17 cellular contexts compared by ENCODE assay signal in the genomic region with DNA sequence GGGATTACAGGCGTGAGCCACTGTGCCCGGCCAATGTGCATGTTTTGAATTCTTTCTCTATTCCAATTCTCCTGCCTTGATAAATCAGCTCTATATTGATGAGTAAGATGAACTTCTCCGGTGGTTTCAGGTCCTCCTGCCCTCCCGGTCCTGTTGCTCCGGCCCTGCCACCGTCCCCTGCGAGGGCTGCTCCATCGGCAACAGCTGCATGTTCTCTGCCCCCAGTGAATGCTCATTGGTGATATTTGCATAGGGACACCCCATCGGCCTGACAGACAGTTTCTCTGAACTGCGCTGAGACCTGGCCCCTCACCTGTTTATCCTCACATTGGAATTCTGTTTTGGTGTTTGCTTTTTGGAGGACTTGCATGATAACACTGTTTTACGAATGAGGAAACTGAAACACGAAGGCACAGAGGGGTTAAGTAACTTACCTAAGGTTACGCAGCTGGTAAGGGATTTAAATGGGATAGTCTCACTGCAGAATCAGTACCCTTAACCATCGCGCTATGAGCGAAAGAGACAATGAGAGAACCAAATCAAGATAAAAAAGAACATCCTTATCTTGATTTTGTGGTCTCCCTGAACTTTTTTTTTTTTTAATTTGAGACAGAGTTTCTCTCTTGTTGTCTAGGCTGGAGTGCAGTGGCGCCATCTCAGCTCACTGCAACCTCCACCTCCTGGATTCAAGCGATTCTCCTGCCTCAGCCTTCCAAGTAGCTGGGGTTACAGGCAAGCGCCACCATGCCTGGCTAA. TPM values are rescaled to one million over a fixed set of nuclear protein-coding genes. Genes with fewer than 3 reads are reported as not detected.
DNase-seq lines count a peak whose midpoint lies in the region.
"Had no signal": no experiment of that assay in that cellular context is flagged by ENCODE, and none has a peak within 500 bp of the region (broad histone marks: within the 10 kb centered on the region; RNA-seq: fewer than 3 reads in every experiment).

No MANE protein-coding gene starts in this region.

- H4K91ac ChIP-seq in trophoblast cell (ENCODE audit: low read depth, low read length): no peak overlapping the region

- H3K27me3 ChIP-seq in trophoblast cell (ENCODE audit: insufficient read depth, low read length): no peaks in the 10 kb centered on the region

- H3K27ac ChIP-seq in trophoblast cell (ENCODE audit: low read depth, low read length): no peak overlapping the region
- H3K27ac ChIP-seq: left ventricle myocardium inferior had no signal

- H3K36me3 ChIP-seq in trophoblast cell (ENCODE audit: control insufficient read depth in 1 of 2, insufficient read depth in 2 of 2, low read length in 2 of 2): no peaks in the 10 kb centered on the region
- H3K36me3 ChIP-seq: left ventricle myocardium inferior had no signal

- H2BK5ac ChIP-seq in trophoblast cell (ENCODE audit: low read depth, low read length, poor library complexity): no peak overlapping the region

- no peak overlapping the region for H3K4me2 ChIP-seq in trophoblast cell (ENCODE audit: low read length)

- H3K4me3 Mint-ChIP-seq in activated naive CD4-positive, alpha-beta T cell treated with anti-CD3 and anti-CD28 coated beads, Interleukin-2, amount 50 U/mL, for 24 hours: peak overlapping the region; percentile 39
- no peak overlapping the region for H3K4me3 Mint-ChIP-seq in activated naive CD4-positive, alpha-beta T cell treated with anti-CD3 and anti-CD28 coated beads for 36 hours
- H3K4me3 Mint-ChIP-seq in activated T-helper 1 cell treated with anti-CD3 and anti-CD28 coated beads, Interleukin-12 subunit alpha, Interleukin-12 subunit beta, Interleukin-2, Interleukin-4 antibody, amounts not matched to agents 30 ng/mL and 10 ng/mL and 1 ng/mL, durations not matched to agents 14 hours and 24 hours and 36 hours: no peak overlapping the region
- H3K4me3 Mint-ChIP-seq: activated CD8-positive, alpha-beta memory T cell treated with anti-CD3 and anti-CD28 coated beads, Interleukin-2, amount 10 ng/mL, durations not matched to agents 7 days and 5 days had no signal

- no peak overlapping the region for H3K18ac ChIP-seq in trophoblast cell (ENCODE audit: low read length)

- H3K9me3 Mint-ChIP-seq in activated naive CD4-positive, alpha-beta T cell treated with anti-CD3 and anti-CD28 coated beads, Interleukin-2, amount 50 U/mL, for 24 hours: peaks cover 11% of the 10 kb centered on the region
- H3K9me3 Mint-ChIP-seq in activated naive CD4-positive, alpha-beta T cell treated with anti-CD3 and anti-CD28 coated beads for 36 hours: peaks cover 14% of the 10 kb centered on the region
- H3K9me3 Mint-ChIP-seq in activated T-helper 1 cell treated with anti-CD3 and anti-CD28 coated beads, Interleukin-12 subunit alpha, Interleukin-12 subunit beta, Interleukin-2, Interleukin-4 antibody, amounts not matched to agents 30 ng/mL and 10 ng/mL and 1 ng/mL, durations not matched to agents 14 hours and 24 hours and 36 hours: peaks cover 15% of the 10 kb centered on the region

- no peak overlapping the region for H3K4ac ChIP-seq in trophoblast cell (ENCODE audit: low read depth, low read length)

- no peak overlapping the region for H3K23ac ChIP-seq in trophoblast cell (ENCODE audit: low read length)

- H2BK12ac ChIP-seq in trophoblast cell (ENCODE audit: low read length): peak overlapping the region; percentile 12

- CTCF ChIA-PET in activated naive CD4-positive, alpha-beta T cell treated with anti-CD3 and anti-CD28 coated beads for 36 hours (lab: Charles Lee): interaction anchor here (0.5 to 2.1 kb wide), 17 partner anchors 9 to 751 kb away, joined by 3 to 7 read pairs (median 4); a partner anchor contains a TSS

- intact Hi-C loops in activated naive CD4-positive, alpha-beta T cell treated with anti-CD3 and anti-CD28 coated beads for 36 hours (cut with micrococcal nuclease): loop anchor here (1.0 to 5.0 kb wide), 4 partner anchors 46 to 579 kb away; a partner anchor contains a TSS
- intact Hi-C loops in activated T-helper 1 cell treated with anti-CD3 and anti-CD28 coated beads, Interleukin-12 subunit alpha, Interleukin-12 subunit beta, Interleukin-2, Interleukin-4 antibody, amounts not matched to agents 30 ng/mL and 10 ng/mL and 1 ng/mL, durations not matched to agents 14 hours and 24 hours and 36 hours (cut with micrococcal nuclease): loop anchor here (1.0 kb wide), 3 partner anchors 240 to 551 kb away; no protein-coding TSS in a partner anchor

- no peak overlapping the region for H3K4me3 ChIP-seq in trophoblast cell (ENCODE audit: low read depth, low read length)
- H3K4me3 ChIP-seq: left ventricle myocardium inferior had no signal

- peaks cover 25% of the 10 kb centered on the region for H3K4me1 Mint-ChIP-seq in activated naive CD4-positive, alpha-beta T cell treated with anti-CD3 and anti-CD28 coated beads, Interleukin-2, amount 50 U/mL, for 24 hours
- H3K4me1 Mint-ChIP-seq in activated naive CD4-positive, alpha-beta T cell treated with anti-CD3 and anti-CD28 coated beads for 36 hours (ENCODE audit: low read depth): peaks cover 16% of the 10 kb centered on the region
- H3K4me1 Mint-ChIP-seq in activated T-helper 1 cell treated with anti-CD3 and anti-CD28 coated beads, Interleukin-12 subunit alpha, Interleukin-12 subunit beta, Interleukin-2, Interleukin-4 antibody, amounts not matched to agents 30 ng/mL and 10 ng/mL and 1 ng/mL, durations not matched to agents 14 hours and 24 hours and 36 hours (ENCODE audit: low read depth): peaks cover 13% of the 10 kb centered on the region

- no peak overlapping the region for H3K27ac Mint-ChIP-seq in activated naive CD4-positive, alpha-beta T cell treated with anti-CD3 and anti-CD28 coated beads, Interleukin-2, amount 50 U/mL, for 24 hours
- no peak overlapping the region for H3K27ac Mint-ChIP-seq in activated naive CD4-positive, alpha-beta T cell treated with anti-CD3 and anti-CD28 coated beads for 36 hours
- peak overlapping the region; percentile 11 for H3K27ac Mint-ChIP-seq in activated T-helper 1 cell treated with anti-CD3 and anti-CD28 coated beads, Interleukin-12 subunit alpha, Interleukin-12 subunit beta, Interleukin-2, Interleukin-4 antibody, amounts not matched to agents 30 ng/mL and 10 ng/mL and 1 ng/mL, durations not matched to agents 14 hours and 24 hours and 36 hours
- H3K27ac Mint-ChIP-seq: activated CD8-positive, alpha-beta memory T cell treated with anti-CD3 and anti-CD28 coated beads, Interleukin-2, amount 10 ng/mL, durations not matched to agents 7 days and 5 days had no signal

- H3K79me2 ChIP-seq in trophoblast cell (ENCODE audit: control insufficient read depth, insufficient read depth, low read length, poor library complexity): peaks cover 6% of the 10 kb centered on the region

- no peak overlapping the region for H3K9ac ChIP-seq in trophoblast cell (ENCODE audit: low read length)

- DNase-seq in activated naive CD4-positive, alpha-beta T cell treated with anti-CD3 and anti-CD28 coated beads for 36 hours: no peak
- DNase-seq in HuH-7 (ENCODE audit: low spot score): peak; percentile 38
- DNase-seq in activated T-helper 1 cell treated with anti-CD3 and anti-CD28 coated beads, Interleukin-12 subunit alpha, Interleukin-12 subunit beta, Interleukin-2, Interleukin-4 antibody, amounts not matched to agents 30 ng/mL and 10 ng/mL and 1 ng/mL, durations not matched to agents 14 hours and 24 hours and 36 hours (ENCODE audit: low spot score): no peak
- DNase-seq in trophoblast cell: no peak
- no peak for DNase-seq in AG20443 (ENCODE audit: low spot score)
- no peak for DNase-seq in NCI-H345 treated with DMSO at 0.1 percent for 48 hours (lab: John Stamatoyannopoulos, UW; ENCODE audit: unreplicated experiment)
- DNase-seq in NK-92 (lab: John Stamatoyannopoulos, UW; ENCODE audit: unreplicated experiment): no peak
- DNase-seq: activated CD8-positive, alpha-beta memory T cell treated with anti-CD3 and anti-CD28 coated beads, Interleukin-2, amount 10 ng/mL, durations not matched to agents 7 days and 5 days; activated naive CD4-positive, alpha-beta T cell; left ventricle myocardium inferior had no signal

- H4K12ac ChIP-seq in trophoblast cell (ENCODE audit: low read depth, low read length): no peak overlapping the region

- peaks cover 4% of the 10 kb centered on the region in 2 experiments for H3K4me1 ChIP-seq in trophoblast cell (ENCODE audit: control insufficient read depth in 1 of 2, insufficient read depth in 2 of 2, low read length in 2 of 2)

- H2AFZ ChIP-seq in trophoblast cell (ENCODE audit: insufficient read depth, low read length, poor library complexity): no peak overlapping the region

- H4K8ac ChIP-seq in trophoblast cell (ENCODE audit: low read depth, low read length): no peak overlapping the region

- no CpG with 5 or more reads among the region's 19 CpGs for WGBS in trophoblast cell (ENCODE audit: extremely low coverage, insufficient coverage, insufficient read length)

- peaks cover 8% of the 10 kb centered on the region for H3K36me3 Mint-ChIP-seq in activated naive CD4-positive, alpha-beta T cell treated with anti-CD3 and anti-CD28 coated beads, Interleukin-2, amount 50 U/mL, for 24 hours
- H3K36me3 Mint-ChIP-seq in activated naive CD4-positive, alpha-beta T cell treated with anti-CD3 and anti-CD28 coated beads for 36 hours (ENCODE audit: low read depth): peaks cover 1% of the 10 kb centered on the region
- peaks cover 3% of the 10 kb centered on the region for H3K36me3 Mint-ChIP-seq in activated T-helper 1 cell treated with anti-CD3 and anti-CD28 coated beads, Interleukin-12 subunit alpha, Interleukin-12 subunit beta, Interleukin-2, Interleukin-4 antibody, amounts not matched to agents 30 ng/mL and 10 ng/mL and 1 ng/mL, durations not matched to agents 14 hours and 24 hours and 36 hours (ENCODE audit: low read depth)

- no peak overlapping the region for H2BK120ac ChIP-seq in trophoblast cell (ENCODE audit: insufficient read depth, low read length, poor library complexity)

- no peaks in the 10 kb centered on the region for H3K9me3 ChIP-seq in trophoblast cell (ENCODE audit: insufficient read depth, low read depth, low read length)

- H3K27me3 Mint-ChIP-seq in activated naive CD4-positive, alpha-beta T cell treated with anti-CD3 and anti-CD28 coated beads, Interleukin-2, amount 50 U/mL, for 24 hours: no peaks in the 10 kb centered on the region
- H3K27me3 Mint-ChIP-seq in activated naive CD4-positive, alpha-beta T cell treated with anti-CD3 and anti-CD28 coated beads for 36 hours (ENCODE audit: low read depth): no peaks in the 10 kb centered on the region
- H3K27me3 Mint-ChIP-seq in activated T-helper 1 cell treated with anti-CD3 and anti-CD28 coated beads, Interleukin-12 subunit alpha, Interleukin-12 subunit beta, Interleukin-2, Interleukin-4 antibody, amounts not matched to agents 30 ng/mL and 10 ng/mL and 1 ng/mL, durations not matched to agents 14 hours and 24 hours and 36 hours (ENCODE audit: insufficient read depth): peaks cover 4% of the 10 kb centered on the region

- H3K14ac ChIP-seq in trophoblast cell (ENCODE audit: low read length): no peak overlapping the region

- peaks cover 8% of the 10 kb centered on the region for H3K79me1 ChIP-seq in trophoblast cell (ENCODE audit: low read length)

- H2AK5ac ChIP-seq in trophoblast cell (ENCODE audit: low read length): no peak overlapping the region

RNA-seq across cellular contexts. Expression of a gene that starts 32.2 kb away (rescaled TPM):
- 1 to 10 TPM; 4.7 to 5.6 TPM for total RNA-seq in activated naive CD4-positive, alpha-beta T cell treated with anti-CD3 and anti-CD28 coated beads for 36 hours
- total RNA-seq in activated T-helper 1 cell treated with anti-CD3 and anti-CD28 coated beads, Interleukin-12 subunit alpha, Interleukin-12 subunit beta, Interleukin-2, Interleukin-4 antibody, amounts not matched to agents 30 ng/mL and 10 ng/mL and 1 ng/mL, durations not matched to agents 14 hours and 24 hours and 36 hours: 12.2 and 13.3 TPM in 2 replicates
- polyA plus RNA-seq in trophoblast cell (2013): 5.7 TPM in 2 replicates

RNA-seq across cellular contexts. Expression of a gene that starts 43.2 kb away (rescaled TPM):
- not detected for total RNA-seq in activated naive CD4-positive, alpha-beta T cell treated with anti-CD3 and anti-CD28 coated beads for 36 hours
- total RNA-seq in activated T-helper 1 cell treated with anti-CD3 and anti-CD28 coated beads, Interleukin-12 subunit alpha, Interleukin-12 subunit beta, Interleukin-2, Interleukin-4 antibody, amounts not matched to agents 30 ng/mL and 10 ng/mL and 1 ng/mL, durations not matched to agents 14 hours and 24 hours and 36 hours: not detected in 2 replicates
- not detected in 2 replicates for polyA plus RNA-seq in trophoblast cell (2013)
- total RNA-seq: activated CD8-positive, alpha-beta memory T cell treated with anti-CD3 and anti-CD28 coated beads, Interleukin-2, amount 10 ng/mL, durations not matched to agents 7 days and 5 days; HT-29; left ventricle myocardium inferior; mucosa of gallbladder; osteocyte; right cardiac atrium; T-helper 2 cell treated with Interferon-gamma antibody and Interleukin-4, amounts not matched to agents 100 ng/mL and 5 ng/mL, for 36 hours; temporal lobe had no signal
- polyA plus RNA-seq: right cardiac atrium had no signal

RNA-seq across cellular contexts. Expression of a gene that starts 52.6 kb away (rescaled TPM):
- not detected for total RNA-seq in activated naive CD4-positive, alpha-beta T cell treated with anti-CD3 and anti-CD28 coated beads for 36 hours
- total RNA-seq in activated T-helper 1 cell treated with anti-CD3 and anti-CD28 coated beads, Interleukin-12 subunit alpha, Interleukin-12 subunit beta, Interleukin-2, Interleukin-4 antibody, amounts not matched to agents 30 ng/mL and 10 ng/mL and 1 ng/mL, durations not matched to agents 14 hours and 24 hours and 36 hours: not detected in 2 replicates
- polyA plus RNA-seq in trophoblast cell (2013): not detected in 2 replicates
- total RNA-seq: activated CD8-positive, alpha-beta memory T cell treated with anti-CD3 and anti-CD28 coated beads, Interleukin-2, amount 10 ng/mL, durations not matched to agents 7 days and 5 days; HT-29; left ventricle myocardium inferior; mucosa of gallbladder; osteocyte; right cardiac atrium; T-helper 2 cell treated with Interferon-gamma antibody and Interleukin-4, amounts not matched to agents 100 ng/mL and 5 ng/mL, for 36 hours; temporal lobe had no signal
- polyA plus RNA-seq: right cardiac atrium had no signal
